5 cellular contexts compared by ENCODE assay signal in genomic region chr1:46932020-46932419, GRCh38. TPM values are rescaled to one million over a fixed set of nuclear protein-coding genes. Genes with fewer than 3 reads are reported as not detected.
"Had no signal": no experiment of that assay in that cellular context is flagged by ENCODE, and none has a peak within 500 bp of the region (broad histone marks: within the 10 kb centered on the region; RNA-seq: fewer than 3 reads in every experiment).

No MANE protein-coding gene starts in this region.

RNA-seq across cellular contexts. Expression of gene CYP4A11, which starts 9.3 kb away (rescaled TPM):
- total RNA-seq: HepG2, HT-29, HT1080, IMR-90, K562 had no signal
